18 cellular contexts compared by ENCODE assay signal in genomic region chr7:138613630-138614029, GRCh38.
DNase-seq lines count a peak whose midpoint lies in the region; ATAC-seq and TF ChIP-seq lines count a peak whose summit lies in the region.
"Had no signal": no experiment of that assay in that cellular context is flagged by ENCODE, and none has a peak within 500 bp of the region (broad histone marks: within the 10 kb centered on the region; RNA-seq: fewer than 3 reads in every experiment).

No MANE protein-coding gene starts in this region.

- no peak overlapping the region for H3K4me3 Mint-ChIP-seq in WTC11
- H3K4me3 Mint-ChIP-seq: CD4-positive, CD25-positive, alpha-beta regulatory T cell; GM23338 had no signal

- H3K36me3 Mint-ChIP-seq in WTC11, result no peaks in the 10 kb centered on the region
- H3K36me3 Mint-ChIP-seq: CD4-positive, CD25-positive, alpha-beta regulatory T cell had no signal

- H3K36me3 ChIP-seq in liver (ENCODE audit: control insufficient read depth in 4 of 4, insufficient read depth in 3 of 4, low read depth in 1 of 4, low read length in 3 of 4), result no peaks in the 10 kb centered on the region
- H3K36me3 ChIP-seq in thyroid gland, result no peaks in the 10 kb centered on the region
- H3K36me3 ChIP-seq in aorta (ENCODE audit: control insufficient read depth in 1 of 2, insufficient read depth in 2 of 2, low read length in 1 of 2), result no peaks in the 10 kb centered on the region
- H3K36me3 ChIP-seq: BLaER1 treated with 17β-estradiol and CSF1 and Interleukin-3, amounts not matched to agents 10 nM and 100 nM had no signal

- peaks cover 8% of the 10 kb centered on the region for H3K4me1 Mint-ChIP-seq in WTC11

- POLR2A ChIA-PET in WTC11 (lab: Charles Lee), result no interaction called here

- CTCF ChIA-PET in WTC11 (lab: Charles Lee), result interaction anchor here (0.6 kb wide), 1 partner anchor 21 kb away, joined by 4 read pairs; no protein-coding TSS in a partner anchor

- WGBS in liver, result 41% methylated on average over 2 of the region's 2 CpGs
- 72 to 91% methylated on average over 2 of the region's 2 CpGs for WGBS in thyroid gland, 2 donors
- WGBS in aorta, 2 donors, result 65 to 70% methylated on average over 2 of the region's 2 CpGs

- H3K27ac ChIP-seq in liver (ENCODE audit: low read depth in 1 of 2, low read length in 2 of 2), result peak overlapping the region; percentile 73 to 83
- peak overlapping the region in 2 of 3 donors; percentile 42 to 65 for H3K27ac ChIP-seq in thyroid gland
- H3K27ac ChIP-seq in aorta (ENCODE audit: low read depth in 1 of 2, low read length in 2 of 2), result no peak overlapping the region
- H3K27ac ChIP-seq: BLaER1 treated with 17β-estradiol and CSF1 and Interleukin-3, amounts not matched to agents 10 nM and 100 nM had no signal

- H3K4me1 ChIP-seq in liver (ENCODE audit: control insufficient read depth in 4 of 4, insufficient read depth in 4 of 4, low read length in 3 of 4), result peaks cover 0 to 19% (median 3%) of the 10 kb centered on the region in 4 donors
- peaks cover 22 to 28% of the 10 kb centered on the region in 2 donors for H3K4me1 ChIP-seq in thyroid gland
- H3K4me1 ChIP-seq in aorta (ENCODE audit: control insufficient read depth in 1 of 2, insufficient read depth in 2 of 2, low read length in 2 of 2), result no peaks in the 10 kb centered on the region

- no peaks in the 10 kb centered on the region for H3K9me3 Mint-ChIP-seq in WTC11
- H3K9me3 Mint-ChIP-seq: GM23338 had no signal

- intact Hi-C loops in thyroid gland (cut with DNase I), result no loop called here
- intact Hi-C loops in aorta (cut with DNase I), result no loop called here

- peak; percentile 50 for DNase-seq in DMS53 treated with DMSO at 0.1 percent for 48 hours (lab: John Stamatoyannopoulos, UW; ENCODE audit: unreplicated experiment)
- DNase-seq in WTC11 (ENCODE audit: low spot score), result no peak
- DNase-seq in thyroid gland, result no peak
- DNase-seq in aorta, result no peak
- DNase-seq in HPDE6-E6E7 (ENCODE audit: extremely low spot score), result no peak
- DNase-seq: ACHN; Calu3; CD4-positive, CD25-positive, alpha-beta regulatory T cell; DMS 273 treated with DMSO at 0.1 percent for 48 hours; DND-41; GDM1; H7; Kasumi-1; KBM-7 had no signal

- H3K9ac ChIP-seq in liver (ENCODE audit: low read depth in 1 of 2, low read length in 2 of 2), result no peak overlapping the region
- H3K9ac ChIP-seq: BLaER1 treated with 17β-estradiol and CSF1 and Interleukin-3, amounts not matched to agents 10 nM and 100 nM had no signal

- H3K27ac Mint-ChIP-seq in WTC11, result no peak overlapping the region
- H3K27ac Mint-ChIP-seq: CD4-positive, CD25-positive, alpha-beta regulatory T cell; GM23338 had no signal

- TF ChIP-seq RAD21 in liver (IDR thresholded peaks at IDR 0.05), result no peak

- no peak for ATAC-seq in WTC11
- no peak for ATAC-seq in aorta (ENCODE audit: low FRiP score)
- no peak for ATAC-seq in GM18498 (IDR thresholded peaks at IDR 0.05; ENCODE audit: unreplicated experiment)
- ATAC-seq: GM23338 had no signal

- H3K27me3 ChIP-seq in liver (ENCODE audit: control insufficient read depth in 4 of 4, insufficient read depth in 4 of 4, low read length in 3 of 4), result no peaks in the 10 kb centered on the region
- no peaks in the 10 kb centered on the region for H3K27me3 ChIP-seq in thyroid gland
- no peaks in the 10 kb centered on the region for H3K27me3 ChIP-seq in aorta (ENCODE audit: control insufficient read depth in 1 of 2, insufficient read depth in 2 of 2, low read length in 1 of 2)
- H3K27me3 ChIP-seq: BLaER1 treated with 17β-estradiol and CSF1 and Interleukin-3, amounts not matched to agents 10 nM and 100 nM had no signal

- TF ChIP-seq POLR2A in thyroid gland (IDR thresholded peaks at IDR 0.05), result no peak

- H3K9me3 ChIP-seq in liver (ENCODE audit: control insufficient read depth in 4 of 4, low read length in 3 of 4) (no peaks in the 10 kb centered on the region), thyroid gland (no peaks in the 10 kb centered on the region), aorta (ENCODE audit: control insufficient read depth, low read length) (no peaks in the 10 kb centered on the region)

- no peak for TF ChIP-seq CTCF in WTC11 (IDR thresholded peaks at IDR 0.05)
- TF ChIP-seq CTCF in liver (IDR thresholded peaks at IDR 0.05; ENCODE audit: low read depth, low read length, missing input control), result no peak
- TF ChIP-seq CTCF in thyroid gland (IDR thresholded peaks at IDR 0.05), result no peak

- no peaks in the 10 kb centered on the region for H3K27me3 Mint-ChIP-seq in WTC11 (ENCODE audit: low read depth)
- H3K27me3 Mint-ChIP-seq: CD4-positive, CD25-positive, alpha-beta regulatory T cell had no signal

- H3K4me3 ChIP-seq in liver (ENCODE audit: low read depth in 1 of 3, low read length in 3 of 3), result no peak overlapping the region
- no peak overlapping the region for H3K4me3 ChIP-seq in thyroid gland (replicated peaks in 1 of 3)
- H3K4me3 ChIP-seq in aorta (ENCODE audit: low read length in 2 of 2), result no peak overlapping the region
- H3K4me3 ChIP-seq: BLaER1 treated with 17β-estradiol and CSF1 and Interleukin-3, amounts not matched to agents 10 nM and 100 nM; GM23338 had no signal

TF ChIP-seq in WTC11, 78 proteins besides CTCF, POLR2A, EP300 and RAD21:
- TF ChIP-seq ZBTB43 (CRISPR knock-in tag; IDR thresholded peaks at IDR 0.05), result no peak
- peak; percentile 59; the same call in 1 of the 2 replicates for TF ChIP-seq GABPB1 (CRISPR knock-in tag; IDR thresholded peaks at IDR 0.05)
TF ChIP-seq in WTC11: peak in this region for 1.

TF ChIP-seq in liver, 16 proteins besides CTCF, POLR2A, EP300 and RAD21:
- no peak for TF ChIP-seq ATF3 (IDR thresholded peaks at IDR 0.05)
- no peak for TF ChIP-seq NR2F2 (IDR thresholded peaks at IDR 0.05)
- TF ChIP-seq FOXA1 (IDR thresholded peaks at IDR 0.05), result no peak
- peak; percentile 8 for TF ChIP-seq FOXA2 (IDR thresholded peaks at IDR 0.05)
- TF ChIP-seq YY1 (IDR thresholded peaks at IDR 0.05), result no peak
- no peak for TF ChIP-seq JUND (IDR thresholded peaks at IDR 0.05)

Comparison
In these comparisons a context has a peak if more than half of its experiments do, and no peak if none do; other contexts are left out.
1. H3K27ac ChIP-seq: peak in liver (2 of 2) and thyroid gland (2 of 3); none in aorta (0 of 2).